ENCODE assay signal across 10 cellular contexts in the genomic region with DNA sequence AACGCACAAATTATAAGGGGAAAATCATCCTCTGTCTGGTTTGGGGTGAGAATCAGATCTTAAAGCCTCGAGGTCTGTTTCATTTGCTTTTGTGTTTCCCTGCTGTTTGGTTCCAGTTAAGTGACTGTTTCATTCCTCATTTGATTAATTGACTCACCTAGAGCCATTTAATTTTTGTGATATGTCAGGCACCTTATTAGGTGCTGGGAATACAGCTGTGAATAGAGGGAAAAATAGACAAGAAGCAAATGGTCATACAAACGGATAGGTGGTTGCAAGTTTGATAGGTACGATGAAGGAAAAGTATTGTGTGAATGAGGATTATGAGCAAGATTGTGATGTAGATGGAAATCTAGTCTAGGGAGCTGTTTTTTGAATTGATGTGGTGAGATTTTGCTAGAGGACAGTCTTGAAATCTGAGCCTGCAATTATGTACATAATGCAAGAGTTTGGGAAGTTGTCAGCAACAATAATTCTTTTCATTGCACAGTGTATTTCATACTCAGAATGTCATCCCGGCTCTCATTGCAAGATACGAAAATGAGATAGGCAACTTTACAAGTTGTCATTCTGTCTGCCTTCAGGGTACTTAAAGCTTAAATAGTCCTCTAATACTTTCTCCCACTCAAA. TPM values are rescaled to one million over a fixed set of nuclear protein-coding genes. Genes with fewer than 3 reads are reported as not detected.
DNase-seq lines count a peak whose midpoint lies in the region; ATAC-seq and TF ChIP-seq lines count a peak whose summit lies in the region.
"Had no signal": no experiment of that assay in that cellular context is flagged by ENCODE, and none has a peak within 500 bp of the region (broad histone marks: within the 10 kb centered on the region; RNA-seq: fewer than 3 reads in every experiment).

No MANE protein-coding gene starts in this region.

- peaks cover 68% of the 10 kb centered on the region for H4K20me1 ChIP-seq in BLaER1

- no peak for TF ChIP-seq POLR2A in NB4 (IDR thresholded peaks at IDR 0.05; ENCODE audit: extremely low read depth, insufficient read length)

- H3K4me1 ChIP-seq in BLaER1 (peaks cover 49% of the 10 kb centered on the region), mesodermal cell (ENCODE audit: control insufficient read depth, insufficient read depth, low read length, poor library complexity, severe bottlenecking) (peaks cover 32% of the 10 kb centered on the region)

- H3K4me3 ChIP-seq in BLaER1 (peak overlapping the region; percentile 98; the same call in 1 of the 2 replicates), NB4 (ENCODE audit: low read depth, low read length) (peak overlapping the region; percentile 91), dorsolateral prefrontal cortex (peak overlapping the region; percentile 11 to 99 (median 91)), mesodermal cell (ENCODE audit: extremely low read depth, insufficient read depth, low read length, poor library complexity, severe bottlenecking) (peak overlapping the region; percentile 97)

- peak overlapping the region; percentile 95 for H3K4me2 ChIP-seq in BLaER1

- TF ChIP-seq CTCF in NB4 (IDR thresholded peaks at IDR 0.05; ENCODE audit: low read depth, low read length) (no peak), dorsolateral prefrontal cortex (IDR thresholded peaks at IDR 0.05 in 54 of 56, conservative IDR thresholded peaks at IDR 0.05 in 2 of 56; ENCODE audit: low read depth in 1 of 56, partially characterized antibody in 56 of 56) (no peak)

- peak overlapping the region; percentile 97; the same call in 1 of the 2 replicates for H3K9ac ChIP-seq in BLaER1

- WGBS in mesodermal cell (ENCODE audit: insufficient coverage in 2 of 2), 2 experiments: 77% methylated on average over 3 to 4 of the region's 6 CpGs

- intact Hi-C loops in dorsolateral prefrontal cortex (cut with DNase I): loop anchor here (2.0 to 10.0 kb wide), 6 partner anchors 44 to 206 kb away; a partner anchor contains a TSS

- no peaks in the 10 kb centered on the region for H3K9me3 ChIP-seq in BLaER1
- H3K9me3 ChIP-seq in mesodermal cell (ENCODE audit: control insufficient read depth, low read length): no peaks in the 10 kb centered on the region

- H3K36me3 ChIP-seq in BLaER1: no peaks in the 10 kb centered on the region
- H3K36me3 ChIP-seq in mesodermal cell (ENCODE audit: control insufficient read depth, insufficient read depth, low read length): no peaks in the 10 kb centered on the region

- H3K27ac ChIP-seq in BLaER1 (0 out of 2 replicates have a peak overlapping the region, but pooled peaks have one; percentile 97), dorsolateral prefrontal cortex (peak overlapping the region in 40 of 59 donors; percentile 1 to 99 (median 95)), mesodermal cell (ENCODE audit: low read depth, low read length, severe bottlenecking) (no peak overlapping the region)
- H3K27ac ChIP-seq: RWPE1 had no signal

- DNase-seq in NB4 (ENCODE audit: low read depth) (no peak), dorsolateral prefrontal cortex (no peak), NCI-H748 (lab: John Stamatoyannopoulos, UW; ENCODE audit: unreplicated experiment) (no peak)
- DNase-seq in activated effector memory CD4-positive, alpha-beta T cell treated with Interleukin-2 at 50 U/mL for 16 hours: no peak
- DNase-seq: activated CD8-positive, alpha-beta T cell treated with anti-CD3 and anti-CD28 coated beads for 36 hours had no signal

- H3K27me3 ChIP-seq in BLaER1: no peaks in the 10 kb centered on the region
- H3K27me3 ChIP-seq in dorsolateral prefrontal cortex: no peaks in the 10 kb centered on the region

- no peak for ATAC-seq in GM19023 (IDR thresholded peaks at IDR 0.05; ENCODE audit: unreplicated experiment)
- no peak for ATAC-seq in GM21367 (IDR thresholded peaks at IDR 0.05; ENCODE audit: unreplicated experiment)
- ATAC-seq: activated CD8-positive, alpha-beta T cell treated with anti-CD3 and anti-CD28 coated beads for 36 hours had no signal

RNA-seq across cellular contexts. Expression of a gene that starts 2.2 kb away (rescaled TPM):
- 100 to 1,000 TPM in 118 of 120 experiments, 10 to 100 TPM in 2; 87.5 to 207 (median 154) TPM for total RNA-seq in dorsolateral prefrontal cortex
- 106 TPM for polyA plus RNA-seq in mesodermal cell (2013, experiment 1 of 2)
- polyA plus RNA-seq in mesodermal cell (2013, experiment 2 of 2): 110 TPM
